In genomic region chr10:63829573-63830149, GRCh38 we compare ENCODE assay signal across 14 cellular contexts.
A peak's percentile ranks its signal among the peaks of the same experiment; 100 is the strongest.
DNase-seq lines count a peak whose midpoint lies in the region; ATAC-seq and TF ChIP-seq lines count a peak whose summit lies in the region.
"Had no signal": no experiment of that assay in that cellular context is flagged by ENCODE, and none has a peak within 500 bp of the region (broad histone marks: within the 10 kb centered on the region; RNA-seq: fewer than 3 reads in every experiment).

No MANE protein-coding gene starts in this region.

- H3K36me3 Mint-ChIP-seq in endodermal cell (ENCODE audit: low read depth) (no peaks in the 10 kb centered on the region), nephron progenitor cell (ENCODE audit: low read depth) (no peaks in the 10 kb centered on the region)

- H3K4me3 ChIP-seq in HEK293 (ENCODE audit: low read depth, low read length) (no peak overlapping the region), endodermal cell (ENCODE audit: low read length) (no peak overlapping the region)
- H3K4me3 ChIP-seq: GM12878 had no signal

- H3K27me3 Mint-ChIP-seq in endodermal cell (ENCODE audit: insufficient read depth): no peaks in the 10 kb centered on the region
- H3K27me3 Mint-ChIP-seq in nephron progenitor cell (ENCODE audit: low read depth, poor library complexity): no peaks in the 10 kb centered on the region

- POLR2A ChIA-PET in HEK293 (lab: Yijun Ruan, JAX): no interaction called here

- H3K36me3 ChIP-seq in HEK293 (ENCODE audit: control insufficient read depth in 2 of 2, insufficient read depth in 1 of 2, low read length in 2 of 2) (no peaks in the 10 kb centered on the region), endodermal cell (ENCODE audit: control insufficient read depth, insufficient read depth, low read length) (no peaks in the 10 kb centered on the region)

- no peaks in the 10 kb centered on the region for H3K9me3 Mint-ChIP-seq in endodermal cell
- H3K9me3 Mint-ChIP-seq in nephron progenitor cell: no peaks in the 10 kb centered on the region
- H3K9me3 Mint-ChIP-seq: CD4-positive, alpha-beta T cell had no signal

- peak overlapping the region; percentile 1 for H3K27ac Mint-ChIP-seq in endodermal cell
- H3K27ac Mint-ChIP-seq in nephron progenitor cell: peak overlapping the region; percentile 49
- H3K27ac Mint-ChIP-seq: B cell; CD4-positive, alpha-beta T cell had no signal

- ATAC-seq in GM21528 (IDR thresholded peaks at IDR 0.05; ENCODE audit: low FRiP score, unreplicated experiment) (no peak), GM21717 (IDR thresholded peaks at IDR 0.05; ENCODE audit: unreplicated experiment) (no peak)
- ATAC-seq: GM12878, HepG2 had no signal

- DNase-seq in endodermal cell (peak; percentile 66), nephron progenitor cell (no peak), UCSD-AML1 (lab: John Stamatoyannopoulos, UW; ENCODE audit: unreplicated experiment) (no peak), NCI-H2227 (lab: John Stamatoyannopoulos, UW; ENCODE audit: unreplicated experiment) (no peak)
- DNase-seq: C1 segment of cervical spinal cord; Calu3; CD4-positive, alpha-beta T cell; DMS 273 treated with DMSO at 0.1 percent for 48 hours had no signal

- no peaks in the 10 kb centered on the region for H3K9me3 ChIP-seq in HEK293 (ENCODE audit: control insufficient read depth, insufficient read depth, low read depth, low read length)
- H3K9me3 ChIP-seq in endodermal cell (ENCODE audit: control insufficient read depth, low read length): no peaks in the 10 kb centered on the region

- peaks cover 16% of the 10 kb centered on the region for H3K4me1 Mint-ChIP-seq in endodermal cell
- H3K4me1 Mint-ChIP-seq in nephron progenitor cell: peaks cover 11% of the 10 kb centered on the region
- H3K4me1 Mint-ChIP-seq: B cell had no signal

- 68 to 83% methylated on average over 1 to 5 of the region's 5 CpGs for WGBS in endodermal cell (ENCODE audit: insufficient coverage in 1 of 2, insufficient read length in 1 of 2), 2 experiments

- H3K9ac ChIP-seq in endodermal cell (ENCODE audit: extremely low read depth, low read length, poor library complexity, severe bottlenecking): no peak overlapping the region

- H3K27ac ChIP-seq in HEK293 (ENCODE audit: extremely low read depth, low read depth, low read length) (no peak overlapping the region), endodermal cell (ENCODE audit: low read depth, low read length) (no peak overlapping the region)

- TF ChIP-seq CTCF in HEK293 (tag by site-specific recombination; IDR thresholded peaks at IDR 0.05) (no peak), endodermal cell (conservative IDR thresholded peaks at IDR 0.05) (peak; percentile 32), nephron progenitor cell (IDR thresholded peaks at IDR 0.05) (no peak)

- H3K4me3 Mint-ChIP-seq in endodermal cell: no peak overlapping the region
- no peak overlapping the region for H3K4me3 Mint-ChIP-seq in nephron progenitor cell
- H3K4me3 Mint-ChIP-seq: B cell; CD4-positive, alpha-beta T cell had no signal

- no peaks in the 10 kb centered on the region for H3K27me3 ChIP-seq in endodermal cell (ENCODE audit: control insufficient read depth, insufficient read depth, low read length, poor library complexity, severe bottlenecking)

- CTCF ChIA-PET in HEK293 (lab: Yijun Ruan, JAX): interaction anchor here (0.7 to 2.2 kb wide), 2 partner anchors 10 to 670 kb away, joined by 3 to 10 read pairs; no protein-coding TSS in a partner anchor

- no peaks in the 10 kb centered on the region for H3K4me1 ChIP-seq in HEK293 (ENCODE audit: control insufficient read depth, insufficient read depth, low read length)
- peaks cover 4% of the 10 kb centered on the region for H3K4me1 ChIP-seq in endodermal cell (ENCODE audit: control insufficient read depth, insufficient read depth, low read length)

TF ChIP-seq in HEK293, 187 proteins besides CTCF, POLR2A, EP300 and RAD21:
- TF ChIP-seq ZSCAN16 (tag by site-specific recombination; IDR thresholded peaks at IDR 0.05): no peak
- TF ChIP-seq ZBTB17 (tag by site-specific recombination; IDR thresholded peaks at IDR 0.05): peak; percentile 15; the same call in 1 of the 2 replicates
- no peak for TF ChIP-seq ZNF629 (tag by site-specific recombination; IDR thresholded peaks at IDR 0.05)
- TF ChIP-seq HIC1 (tag by site-specific recombination; IDR thresholded peaks at IDR 0.05): no peak
